ENCODE assay signal across 14 cellular contexts in genomic region chr2:109692013-109692738, GRCh38.
DNase-seq lines count a peak whose midpoint lies in the region; ATAC-seq and TF ChIP-seq lines count a peak whose summit lies in the region.
"Had no signal": no experiment of that assay in that cellular context is flagged by ENCODE, and none has a peak within 500 bp of the region (broad histone marks: within the 10 kb centered on the region; RNA-seq: fewer than 3 reads in every experiment).

No MANE protein-coding gene starts in this region.

- H3K27me3 Mint-ChIP-seq in dendritic cell treated with granulocyte-macrophage colony-stimulating factor and Interleukin-4, amounts not matched to agents 40 ng/mL and 50 ng/mL, for 4 days = peaks cover 8% of the 10 kb centered on the region
- H3K27me3 Mint-ChIP-seq: type B pancreatic cell had no signal

- no peaks in the 10 kb centered on the region for H3K36me3 ChIP-seq in mucosa of stomach (ENCODE audit: control insufficient read depth, insufficient read depth, low read length)
- no peaks in the 10 kb centered on the region for H3K36me3 ChIP-seq in tibial artery

- DNase-seq in NCI-H2107 treated with DMSO at 0.1 percent for 48 hours (lab: John Stamatoyannopoulos, UW; ENCODE audit: unreplicated experiment) (peak; percentile 1), NCI-H2107 (lab: John Stamatoyannopoulos, UW) (no peak), tibial artery (no peak)
- DNase-seq in stimulated activated CD4-positive, alpha-beta T cell treated with anti-CD3 and anti-CD28 coated beads, Interleukin-4, amount 100 ng/mL, for 24 hours = no peak
- no peak for DNase-seq in stimulated activated CD4-positive, alpha-beta T cell treated with anti-CD3 and anti-CD28 coated beads, Interleukin-2, amount 100 ng/mL, for 48 hours
- DNase-seq: activated CD4-positive, alpha-beta T cell treated with anti-CD3 and anti-CD28 coated beads, Interleukin-2, amount 10 ng/mL, durations not matched to agents 24 days and 14 days; KG1; NCI-H2029 treated with DMSO at 0.1 percent for 48 hours; NK-92 treated with Interleukin-12 subunit alpha and Interleukin-12 subunit beta, amount 100 ng/mL, for 24 hours had no signal

- no peak overlapping the region for H3K4me3 ChIP-seq in mucosa of stomach (ENCODE audit: low read length)
- no peak overlapping the region for H3K4me3 ChIP-seq in tibial artery

- H3K4me1 Mint-ChIP-seq in dendritic cell treated with granulocyte-macrophage colony-stimulating factor and Interleukin-4, amounts not matched to agents 40 ng/mL and 50 ng/mL, for 4 days (ENCODE audit: low read depth) = peaks cover 34% of the 10 kb centered on the region
- H3K4me1 Mint-ChIP-seq: activated CD4-positive, alpha-beta T cell treated with anti-CD3 and anti-CD28 coated beads, Interleukin-2, amount 10 ng/mL, durations not matched to agents 24 days and 14 days had no signal

- H3K4me3 Mint-ChIP-seq in dendritic cell treated with granulocyte-macrophage colony-stimulating factor and Interleukin-4, amounts not matched to agents 40 ng/mL and 50 ng/mL, for 4 days = no peak overlapping the region
- H3K4me3 Mint-ChIP-seq: activated CD4-positive, alpha-beta T cell treated with anti-CD3 and anti-CD28 coated beads, Interleukin-2, amount 10 ng/mL, durations not matched to agents 24 days and 14 days; type B pancreatic cell had no signal

- H3K27me3 ChIP-seq in mucosa of stomach (ENCODE audit: control insufficient read depth, insufficient read depth, low read length) (no peaks in the 10 kb centered on the region), tibial artery (no peaks in the 10 kb centered on the region)

- H3K4me1 ChIP-seq in mucosa of stomach (ENCODE audit: control insufficient read depth, insufficient read depth, low read length) = peaks cover 55% of the 10 kb centered on the region
- peaks cover 7 to 60% (median 42%) of the 10 kb centered on the region in 4 donors for H3K4me1 ChIP-seq in tibial artery

- H3K9ac ChIP-seq in mucosa of stomach (ENCODE audit: low read length) = peak overlapping the region; percentile 37

- peak overlapping the region; percentile 37 for H3K27ac Mint-ChIP-seq in dendritic cell treated with granulocyte-macrophage colony-stimulating factor and Interleukin-4, amounts not matched to agents 40 ng/mL and 50 ng/mL, for 4 days
- H3K27ac Mint-ChIP-seq: activated CD4-positive, alpha-beta T cell treated with anti-CD3 and anti-CD28 coated beads, Interleukin-2, amount 10 ng/mL, durations not matched to agents 24 days and 14 days had no signal

- H3K36me3 Mint-ChIP-seq in dendritic cell treated with granulocyte-macrophage colony-stimulating factor and Interleukin-4, amounts not matched to agents 40 ng/mL and 50 ng/mL, for 4 days (ENCODE audit: low read depth) = no peaks in the 10 kb centered on the region
- H3K36me3 Mint-ChIP-seq: type B pancreatic cell had no signal

- intact Hi-C loops in dendritic cell treated with granulocyte-macrophage colony-stimulating factor and Interleukin-4, amounts not matched to agents 40 ng/mL and 50 ng/mL, for 4 days (cut with micrococcal nuclease) = no loop called here
- intact Hi-C loops in tibial artery (cut with DNase I; ENCODE audit: low total_unique reads) = loop anchor here (10.0 kb wide), 2 partner anchors 47 to 77 kb away; partner anchors contain the start of genes SEPTIN10 and SOWAHC

- H3K9me3 Mint-ChIP-seq in dendritic cell treated with granulocyte-macrophage colony-stimulating factor and Interleukin-4, amounts not matched to agents 40 ng/mL and 50 ng/mL, for 4 days = no peaks in the 10 kb centered on the region
- H3K9me3 Mint-ChIP-seq: type B pancreatic cell had no signal

- peak overlapping the region; percentile 79 to 88 for H3K27ac ChIP-seq in tibial artery

- no peak for ATAC-seq in GM18511 (IDR thresholded peaks at IDR 0.05; ENCODE audit: unreplicated experiment)
- ATAC-seq: SK-N-SH treated with all-trans-retinoic acid at 6 μM for 48 hours had no signal

- H3K9me3 ChIP-seq in mucosa of stomach (ENCODE audit: control insufficient read depth, low read length) (no peaks in the 10 kb centered on the region), tibial artery (no peaks in the 10 kb centered on the region)

- TF ChIP-seq CTCF in tibial artery (IDR thresholded peaks at IDR 0.05) = no peak
